Comparison of ENCODE assay signal across 20 cellular contexts in genomic region chr2:165720526-165720925, GRCh38.
DNase-seq lines count a peak whose midpoint lies in the region; ATAC-seq and TF ChIP-seq lines count a peak whose summit lies in the region.
"Had no signal": no experiment of that assay in that cellular context is flagged by ENCODE, and none has a peak within 500 bp of the region (broad histone marks: within the 10 kb centered on the region; RNA-seq: fewer than 3 reads in every experiment).

No MANE protein-coding gene starts in this region.

- no peak overlapping the region for H2BK12ac ChIP-seq in mesenchymal stem cell (ENCODE audit: low read length in 2 of 2)

- H3K4me3 ChIP-seq in AG09309 (ENCODE audit: control insufficient read depth, low read depth, low read length) (no peak overlapping the region), brain microvascular endothelial cell (ENCODE audit: low read depth, low read length) (no peak overlapping the region), mesenchymal stem cell (ENCODE audit: insufficient read depth in 1 of 2, low read depth in 1 of 2, low read length in 2 of 2) (no peak overlapping the region)
- H3K4me3 ChIP-seq: adrenal gland, BLaER1, coronary artery, lung, right lobe of liver, SJSA1, tibial artery had no signal

- H2BK15ac ChIP-seq in mesenchymal stem cell (ENCODE audit: low read depth, poor library complexity, severe bottlenecking), result no peak overlapping the region

- H3K27me3 ChIP-seq in brain microvascular endothelial cell (replicated peaks), result no peaks in the 10 kb centered on the region
- no peaks in the 10 kb centered on the region for H3K27me3 ChIP-seq in mesenchymal stem cell (ENCODE audit: control insufficient read depth in 1 of 2, insufficient read depth in 1 of 2, low read length in 2 of 2)
- H3K27me3 ChIP-seq: adrenal gland, BLaER1, right lobe of liver, SJSA1, tibial artery had no signal

- no peaks in the 10 kb centered on the region for H3K79me1 ChIP-seq in mesenchymal stem cell (replicated peaks; ENCODE audit: low read length, poor library complexity, severe bottlenecking)

- H3K18ac ChIP-seq in mesenchymal stem cell (ENCODE audit: low read depth in 1 of 2, low read length in 2 of 2), result peak overlapping the region in 1 of 2 experiments; percentile 29

- H2AK5ac ChIP-seq in mesenchymal stem cell (ENCODE audit: low read length, severe bottlenecking), result no peak overlapping the region

- H2AFZ ChIP-seq in mesenchymal stem cell (ENCODE audit: low read depth, low read length), result no peak overlapping the region

- H3K4me2 ChIP-seq in mesenchymal stem cell (ENCODE audit: low read length, poor library complexity, severe bottlenecking), result no peak overlapping the region
- H3K4me2 ChIP-seq: BLaER1 had no signal

- H3K14ac ChIP-seq in mesenchymal stem cell (ENCODE audit: low read length in 2 of 2), result no peak overlapping the region

- peak; percentile 86 for DNase-seq in AG09309 (ENCODE audit: low read depth)
- DNase-seq in HS-27A (ENCODE audit: low read depth), result peak; percentile 29
- DNase-seq in brain microvascular endothelial cell, result peak; percentile 81
- peak; percentile 55 for DNase-seq in mesenchymal stem cell
- no peak for DNase-seq in stimulated activated CD4-positive, alpha-beta T cell treated with anti-CD3 and anti-CD28 coated beads, Interleukin-2, amount 100 ng/mL, for 48 hours
- DNase-seq in GF-D8 (lab: John Stamatoyannopoulos, UW), result no peak
- no peak for DNase-seq in HPDE6-E6E7 (ENCODE audit: extremely low spot score)
- DNase-seq: activated CD4-positive, alpha-beta memory T cell treated with anti-CD3 and anti-CD28 coated beads for 36 hours; adrenal gland; NCI-H1092 treated with DMSO at 0.1 percent for 48 hours; nephron progenitor cell; right lobe of liver; stimulated activated CD4-positive, alpha-beta T cell treated with anti-CD3 and anti-CD28 coated beads, Interleukin-4, amount 100 ng/mL, for 24 hours; tibial artery had no signal

- H3K36me3 ChIP-seq in brain microvascular endothelial cell (replicated peaks) (no peaks in the 10 kb centered on the region), mesenchymal stem cell (ENCODE audit: control insufficient read depth in 1 of 2, insufficient read depth in 2 of 2, low read depth in 1 of 2, low read length in 2 of 2) (no peaks in the 10 kb centered on the region)
- H3K36me3 ChIP-seq: adrenal gland, BLaER1, right lobe of liver, SJSA1, tibial artery had no signal

- no peak overlapping the region for H3K27ac ChIP-seq in brain microvascular endothelial cell
- H3K27ac ChIP-seq in mesenchymal stem cell (ENCODE audit: low read length, poor library complexity, severe bottlenecking), result no peak overlapping the region
- H3K27ac ChIP-seq: adrenal gland, BLaER1, coronary artery, right lobe of liver, SJSA1 had no signal

- no peak overlapping the region for H3K23ac ChIP-seq in mesenchymal stem cell (ENCODE audit: low read length in 2 of 2)

- in situ Hi-C loops in brain microvascular endothelial cell (cut with HindIII; ENCODE audit: low pct_ligation_motif_present, low sequenced_read_pairs), result no loop called here

- H3K4me1 ChIP-seq in mesenchymal stem cell (ENCODE audit: control insufficient read depth, insufficient read depth, low read depth, low read length), result no peaks in the 10 kb centered on the region
- H3K4me1 ChIP-seq: adrenal gland, BLaER1, right lobe of liver had no signal

- no peak overlapping the region for H3K4ac ChIP-seq in mesenchymal stem cell (ENCODE audit: low read depth in 1 of 2, low read length in 2 of 2)

- no peak for ATAC-seq in GM18520 (IDR thresholded peaks at IDR 0.05; ENCODE audit: unreplicated experiment)
- ATAC-seq: esophagus mucosa, right lobe of liver had no signal

- H4K91ac ChIP-seq in mesenchymal stem cell (ENCODE audit: low read length), result no peak overlapping the region

- no peaks in the 10 kb centered on the region for H3K9me3 ChIP-seq in mesenchymal stem cell (ENCODE audit: control insufficient read depth, low read length)
- H3K9me3 ChIP-seq: adrenal gland, BLaER1, right lobe of liver, SJSA1, tibial artery had no signal

- TF ChIP-seq CTCF in AG09309 (IDR thresholded peaks at IDR 0.05; ENCODE audit: control insufficient read depth, insufficient read depth, low read depth, low read length, missing control alignments) (no peak), brain microvascular endothelial cell (IDR thresholded peaks at IDR 0.05; ENCODE audit: low read depth, low read length, missing control alignments) (no peak)

- H3K9ac ChIP-seq in mesenchymal stem cell (ENCODE audit: low read length), result no peak overlapping the region
- H3K9ac ChIP-seq: BLaER1 had no signal

- H2BK5ac ChIP-seq in mesenchymal stem cell (ENCODE audit: low read depth, low read length, poor library complexity, severe bottlenecking), result no peak overlapping the region

- no peak overlapping the region for H2BK120ac ChIP-seq in mesenchymal stem cell (ENCODE audit: low read depth, low read length)

- H4K8ac ChIP-seq in mesenchymal stem cell (ENCODE audit: low read length), result no peak overlapping the region

Comparison
In these comparisons a context has a peak if more than half of its experiments do, and no peak if none do; other contexts are left out.
1. DNase-seq: peak in AG09309 (single experiment), HS-27A (single experiment), brain microvascular endothelial cell (single experiment) and mesenchymal stem cell (single experiment); none in stimulated activated CD4-positive, alpha-beta T cell treated with anti-CD3 and anti-CD28 coated beads, Interleukin-2, amount 100 ng/mL, for 48 hours (0 of 2), GF-D8 (single experiment) and HPDE6-E6E7 (single experiment).